2 cellular contexts compared by ENCODE assay signal in the genomic region with DNA sequence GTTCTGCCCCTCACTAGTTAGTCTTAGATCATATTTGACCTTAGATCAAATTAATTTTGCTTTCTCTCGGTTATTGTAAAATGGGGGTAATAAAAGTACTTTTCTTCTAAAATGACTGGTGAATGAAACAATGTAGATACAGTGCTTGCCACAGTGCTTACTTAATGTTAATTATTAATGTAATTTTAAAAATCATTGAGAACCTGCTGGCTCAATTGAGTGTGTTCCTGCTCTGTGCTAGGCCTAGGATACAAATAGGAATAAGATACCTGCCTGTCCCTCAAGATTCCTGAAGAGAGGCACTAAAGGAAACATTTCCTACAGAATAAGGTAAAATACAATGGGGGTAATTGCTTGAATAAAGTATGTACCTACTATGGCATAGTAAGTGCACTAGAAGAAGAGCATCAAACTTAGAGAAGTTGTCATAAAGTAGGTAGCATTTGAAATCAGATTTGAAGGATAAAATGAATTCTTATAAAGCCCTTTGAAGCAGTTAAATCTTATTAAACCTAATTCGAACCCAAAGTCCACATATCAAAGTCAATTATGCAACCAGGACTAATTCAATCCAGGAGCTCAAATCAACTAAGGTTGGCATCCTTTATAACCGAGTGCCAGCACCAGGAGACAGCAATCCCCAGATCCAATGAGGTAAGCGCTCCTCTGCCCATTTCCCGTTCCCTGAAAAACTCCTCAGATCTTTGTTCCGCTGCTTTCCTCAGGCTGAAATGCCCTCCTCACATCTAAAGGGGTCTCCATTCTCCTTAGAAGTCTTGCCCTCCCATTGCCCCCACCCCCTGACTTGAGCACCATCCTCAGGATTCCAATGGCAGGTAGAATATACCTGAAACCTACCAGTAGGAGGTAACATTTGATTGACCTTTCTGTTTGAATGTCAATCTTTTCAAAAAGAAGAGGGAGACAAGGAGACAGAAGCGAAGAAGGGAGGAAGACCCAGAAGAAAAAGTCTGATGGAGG.
A peak's percentile ranks its signal among the peaks of the same experiment; 100 is the strongest.
TF ChIP-seq lines count a peak whose summit lies in the region.

No MANE protein-coding gene starts in this region.

TF ChIP-seq in H1, 55 proteins besides CTCF, POLR2A, EP300 and RAD21:
- TF ChIP-seq SIN3A (conservative IDR thresholded peaks at IDR 0.05 in 1 of 2, IDR thresholded peaks at IDR 0.05 in 1 of 2; ENCODE audit: low read depth in 1 of 2, low read length in 2 of 2) (no peak), SP1 (IDR thresholded peaks at IDR 0.05; ENCODE audit: low read depth, low read length) (no peak), GTF2F1 (IDR thresholded peaks at IDR 0.05; ENCODE audit: borderline replicate concordance, low read depth, low read length) (no peak), RNF2 (IDR thresholded peaks at IDR 0.05; ENCODE audit: borderline replicate concordance, low read depth, low read length, missing control alignments, poor library complexity, severe bottlenecking) (no peak), RBBP5 (IDR thresholded peaks at IDR 0.05; ENCODE audit: borderline replicate concordance, low read depth, low read length) (no peak), NANOG (IDR thresholded peaks at IDR 0.05; ENCODE audit: insufficient read depth, low read depth, low read length, poor library complexity, severe bottlenecking) (no peak), PHF8 (conservative IDR thresholded peaks at IDR 0.05; ENCODE audit: low read depth, low read length) (no peak), POU5F1 (IDR thresholded peaks at IDR 0.05; ENCODE audit: low read depth, low read length) (no peak), MAFK (IDR thresholded peaks at IDR 0.05; ENCODE audit: low read depth, low read length) (no peak), KDM5A (IDR thresholded peaks at IDR 0.05; ENCODE audit: low read length) (no peak), JUN (IDR thresholded peaks at IDR 0.05; ENCODE audit: low read depth, low read length) (no peak), CEBPB (IDR thresholded peaks at IDR 0.05; ENCODE audit: low read depth, low read length) (no peak), FOSL1 (IDR thresholded peaks at IDR 0.05; ENCODE audit: insufficient read depth, low read depth, low read length) (no peak)
- TF ChIP-seq, protein P1, sequence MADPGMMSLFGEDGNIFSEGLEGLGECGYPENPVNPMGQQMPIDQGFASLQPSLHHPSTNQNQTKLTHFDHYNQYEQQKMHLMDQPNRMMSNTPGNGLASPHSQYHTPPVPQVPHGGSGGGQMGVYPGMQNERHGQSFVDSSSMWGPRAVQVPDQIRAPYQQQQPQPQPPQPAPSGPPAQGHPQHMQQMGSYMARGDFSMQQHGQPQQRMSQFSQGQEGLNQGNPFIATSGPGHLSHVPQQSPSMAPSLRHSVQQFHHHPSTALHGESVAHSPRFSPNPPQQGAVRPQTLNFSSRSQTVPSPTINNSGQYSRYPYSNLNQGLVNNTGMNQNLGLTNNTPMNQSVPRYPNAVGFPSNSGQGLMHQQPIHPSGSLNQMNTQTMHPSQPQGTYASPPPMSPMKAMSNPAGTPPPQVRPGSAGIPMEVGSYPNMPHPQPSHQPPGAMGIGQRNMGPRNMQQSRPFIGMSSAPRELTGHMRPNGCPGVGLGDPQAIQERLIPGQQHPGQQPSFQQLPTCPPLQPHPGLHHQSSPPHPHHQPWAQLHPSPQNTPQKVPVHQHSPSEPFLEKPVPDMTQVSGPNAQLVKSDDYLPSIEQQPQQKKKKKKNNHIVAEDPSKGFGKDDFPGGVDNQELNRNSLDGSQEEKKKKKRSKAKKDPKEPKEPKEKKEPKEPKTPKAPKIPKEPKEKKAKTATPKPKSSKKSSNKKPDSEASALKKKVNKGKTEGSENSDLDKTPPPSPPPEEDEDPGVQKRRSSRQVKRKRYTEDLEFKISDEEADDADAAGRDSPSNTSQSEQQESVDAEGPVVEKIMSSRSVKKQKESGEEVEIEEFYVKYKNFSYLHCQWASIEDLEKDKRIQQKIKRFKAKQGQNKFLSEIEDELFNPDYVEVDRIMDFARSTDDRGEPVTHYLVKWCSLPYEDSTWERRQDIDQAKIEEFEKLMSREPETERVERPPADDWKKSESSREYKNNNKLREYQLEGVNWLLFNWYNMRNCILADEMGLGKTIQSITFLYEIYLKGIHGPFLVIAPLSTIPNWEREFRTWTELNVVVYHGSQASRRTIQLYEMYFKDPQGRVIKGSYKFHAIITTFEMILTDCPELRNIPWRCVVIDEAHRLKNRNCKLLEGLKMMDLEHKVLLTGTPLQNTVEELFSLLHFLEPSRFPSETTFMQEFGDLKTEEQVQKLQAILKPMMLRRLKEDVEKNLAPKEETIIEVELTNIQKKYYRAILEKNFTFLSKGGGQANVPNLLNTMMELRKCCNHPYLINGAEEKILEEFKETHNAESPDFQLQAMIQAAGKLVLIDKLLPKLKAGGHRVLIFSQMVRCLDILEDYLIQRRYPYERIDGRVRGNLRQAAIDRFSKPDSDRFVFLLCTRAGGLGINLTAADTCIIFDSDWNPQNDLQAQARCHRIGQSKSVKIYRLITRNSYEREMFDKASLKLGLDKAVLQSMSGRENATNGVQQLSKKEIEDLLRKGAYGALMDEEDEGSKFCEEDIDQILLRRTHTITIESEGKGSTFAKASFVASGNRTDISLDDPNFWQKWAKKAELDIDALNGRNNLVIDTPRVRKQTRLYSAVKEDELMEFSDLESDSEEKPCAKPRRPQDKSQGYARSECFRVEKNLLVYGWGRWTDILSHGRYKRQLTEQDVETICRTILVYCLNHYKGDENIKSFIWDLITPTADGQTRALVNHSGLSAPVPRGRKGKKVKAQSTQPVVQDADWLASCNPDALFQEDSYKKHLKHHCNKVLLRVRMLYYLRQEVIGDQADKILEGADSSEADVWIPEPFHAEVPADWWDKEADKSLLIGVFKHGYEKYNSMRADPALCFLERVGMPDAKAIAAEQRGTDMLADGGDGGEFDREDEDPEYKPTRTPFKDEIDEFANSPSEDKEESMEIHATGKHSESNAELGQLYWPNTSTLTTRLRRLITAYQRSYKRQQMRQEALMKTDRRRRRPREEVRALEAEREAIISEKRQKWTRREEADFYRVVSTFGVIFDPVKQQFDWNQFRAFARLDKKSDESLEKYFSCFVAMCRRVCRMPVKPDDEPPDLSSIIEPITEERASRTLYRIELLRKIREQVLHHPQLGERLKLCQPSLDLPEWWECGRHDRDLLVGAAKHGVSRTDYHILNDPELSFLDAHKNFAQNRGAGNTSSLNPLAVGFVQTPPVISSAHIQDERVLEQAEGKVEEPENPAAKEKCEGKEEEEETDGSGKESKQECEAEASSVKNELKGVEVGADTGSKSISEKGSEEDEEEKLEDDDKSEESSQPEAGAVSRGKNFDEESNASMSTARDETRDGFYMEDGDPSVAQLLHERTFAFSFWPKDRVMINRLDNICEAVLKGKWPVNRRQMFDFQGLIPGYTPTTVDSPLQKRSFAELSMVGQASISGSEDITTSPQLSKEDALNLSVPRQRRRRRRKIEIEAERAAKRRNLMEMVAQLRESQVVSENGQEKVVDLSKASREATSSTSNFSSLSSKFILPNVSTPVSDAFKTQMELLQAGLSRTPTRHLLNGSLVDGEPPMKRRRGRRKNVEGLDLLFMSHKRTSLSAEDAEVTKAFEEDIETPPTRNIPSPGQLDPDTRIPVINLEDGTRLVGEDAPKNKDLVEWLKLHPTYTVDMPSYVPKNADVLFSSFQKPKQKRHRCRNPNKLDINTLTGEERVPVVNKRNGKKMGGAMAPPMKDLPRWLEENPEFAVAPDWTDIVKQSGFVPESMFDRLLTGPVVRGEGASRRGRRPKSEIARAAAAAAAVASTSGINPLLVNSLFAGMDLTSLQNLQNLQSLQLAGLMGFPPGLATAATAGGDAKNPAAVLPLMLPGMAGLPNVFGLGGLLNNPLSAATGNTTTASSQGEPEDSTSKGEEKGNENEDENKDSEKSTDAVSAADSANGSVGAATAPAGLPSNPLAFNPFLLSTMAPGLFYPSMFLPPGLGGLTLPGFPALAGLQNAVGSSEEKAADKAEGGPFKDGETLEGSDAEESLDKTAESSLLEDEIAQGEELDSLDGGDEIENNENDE (IDR thresholded peaks at IDR 0.05; ENCODE audit: insufficient replicate concordance, low read length), result no peak
TF ChIP-seq in H1: peak in this region for 0.

TF ChIP-seq in HepG2, 621 proteins besides CTCF, POLR2A, EP300 and RAD21:
- TF ChIP-seq, protein P2, sequence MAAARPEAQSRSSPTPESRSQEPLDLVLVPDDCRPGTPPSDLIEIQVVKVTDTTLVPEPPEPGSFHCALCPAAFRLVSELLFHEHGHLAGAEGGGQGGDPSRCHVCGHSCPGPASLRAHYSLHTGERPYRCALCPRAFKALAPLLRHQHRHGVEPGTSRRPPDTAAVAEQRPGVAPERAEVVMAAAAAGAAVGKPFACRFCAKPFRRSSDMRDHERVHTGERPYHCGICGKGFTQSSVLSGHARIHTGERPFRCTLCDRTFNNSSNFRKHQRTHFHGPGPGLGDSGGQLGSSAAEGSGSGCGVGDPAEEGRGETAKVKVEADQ (CRISPR knock-in tag; IDR thresholded peaks at IDR 0.05; ENCODE audit: borderline replicate concordance), result peak; percentile 27; the same call in 1 of the 2 replicates
- TF ChIP-seq CEBPG (CRISPR knock-in tag; IDR thresholded peaks at IDR 0.05) (no peak), KDM2A (CRISPR knock-in tag; IDR thresholded peaks at IDR 0.05; ENCODE audit: borderline replicate concordance, low read depth) (no peak), DNMT1 (CRISPR knock-in tag; IDR thresholded peaks at IDR 0.05) (no peak), HNRNPUL1 (IDR thresholded peaks at IDR 0.05; ENCODE audit: low read depth, low read length) (peak; percentile 64; the same call in 1 of the 2 replicates), ZNF780A (CRISPR knock-in tag; IDR thresholded peaks at IDR 0.05) (no peak), ZNF709 (CRISPR knock-in tag; IDR thresholded peaks at IDR 0.05) (no peak), SRY (CRISPR knock-in tag; IDR thresholded peaks at IDR 0.05) (no peak)
- TF ChIP-seq, protein P3, sequence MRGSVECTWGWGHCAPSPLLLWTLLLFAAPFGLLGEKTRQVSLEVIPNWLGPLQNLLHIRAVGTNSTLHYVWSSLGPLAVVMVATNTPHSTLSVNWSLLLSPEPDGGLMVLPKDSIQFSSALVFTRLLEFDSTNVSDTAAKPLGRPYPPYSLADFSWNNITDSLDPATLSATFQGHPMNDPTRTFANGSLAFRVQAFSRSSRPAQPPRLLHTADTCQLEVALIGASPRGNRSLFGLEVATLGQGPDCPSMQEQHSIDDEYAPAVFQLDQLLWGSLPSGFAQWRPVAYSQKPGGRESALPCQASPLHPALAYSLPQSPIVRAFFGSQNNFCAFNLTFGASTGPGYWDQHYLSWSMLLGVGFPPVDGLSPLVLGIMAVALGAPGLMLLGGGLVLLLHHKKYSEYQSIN (CRISPR knock-in tag; IDR thresholded peaks at IDR 0.05; ENCODE audit: borderline replicate concordance), result no peak
- TF ChIP-seq, protein P4, sequence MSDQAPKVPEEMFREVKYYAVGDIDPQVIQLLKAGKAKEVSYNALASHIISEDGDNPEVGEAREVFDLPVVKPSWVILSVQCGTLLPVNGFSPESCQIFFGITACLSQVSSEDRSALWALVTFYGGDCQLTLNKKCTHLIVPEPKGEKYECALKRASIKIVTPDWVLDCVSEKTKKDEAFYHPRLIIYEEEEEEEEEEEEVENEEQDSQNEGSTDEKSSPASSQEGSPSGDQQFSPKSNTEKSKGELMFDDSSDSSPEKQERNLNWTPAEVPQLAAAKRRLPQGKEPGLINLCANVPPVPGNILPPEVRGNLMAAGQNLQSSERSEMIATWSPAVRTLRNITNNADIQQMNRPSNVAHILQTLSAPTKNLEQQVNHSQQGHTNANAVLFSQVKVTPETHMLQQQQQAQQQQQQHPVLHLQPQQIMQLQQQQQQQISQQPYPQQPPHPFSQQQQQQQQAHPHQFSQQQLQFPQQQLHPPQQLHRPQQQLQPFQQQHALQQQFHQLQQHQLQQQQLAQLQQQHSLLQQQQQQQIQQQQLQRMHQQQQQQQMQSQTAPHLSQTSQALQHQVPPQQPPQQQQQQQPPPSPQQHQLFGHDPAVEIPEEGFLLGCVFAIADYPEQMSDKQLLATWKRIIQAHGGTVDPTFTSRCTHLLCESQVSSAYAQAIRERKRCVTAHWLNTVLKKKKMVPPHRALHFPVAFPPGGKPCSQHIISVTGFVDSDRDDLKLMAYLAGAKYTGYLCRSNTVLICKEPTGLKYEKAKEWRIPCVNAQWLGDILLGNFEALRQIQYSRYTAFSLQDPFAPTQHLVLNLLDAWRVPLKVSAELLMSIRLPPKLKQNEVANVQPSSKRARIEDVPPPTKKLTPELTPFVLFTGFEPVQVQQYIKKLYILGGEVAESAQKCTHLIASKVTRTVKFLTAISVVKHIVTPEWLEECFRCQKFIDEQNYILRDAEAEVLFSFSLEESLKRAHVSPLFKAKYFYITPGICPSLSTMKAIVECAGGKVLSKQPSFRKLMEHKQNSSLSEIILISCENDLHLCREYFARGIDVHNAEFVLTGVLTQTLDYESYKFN (CRISPR knock-in tag; conservative IDR thresholded peaks at IDR 0.05), result 0 out of 2 replicates have a peak, but pooled peaks have one; percentile 16
- TF ChIP-seq, protein P5, sequence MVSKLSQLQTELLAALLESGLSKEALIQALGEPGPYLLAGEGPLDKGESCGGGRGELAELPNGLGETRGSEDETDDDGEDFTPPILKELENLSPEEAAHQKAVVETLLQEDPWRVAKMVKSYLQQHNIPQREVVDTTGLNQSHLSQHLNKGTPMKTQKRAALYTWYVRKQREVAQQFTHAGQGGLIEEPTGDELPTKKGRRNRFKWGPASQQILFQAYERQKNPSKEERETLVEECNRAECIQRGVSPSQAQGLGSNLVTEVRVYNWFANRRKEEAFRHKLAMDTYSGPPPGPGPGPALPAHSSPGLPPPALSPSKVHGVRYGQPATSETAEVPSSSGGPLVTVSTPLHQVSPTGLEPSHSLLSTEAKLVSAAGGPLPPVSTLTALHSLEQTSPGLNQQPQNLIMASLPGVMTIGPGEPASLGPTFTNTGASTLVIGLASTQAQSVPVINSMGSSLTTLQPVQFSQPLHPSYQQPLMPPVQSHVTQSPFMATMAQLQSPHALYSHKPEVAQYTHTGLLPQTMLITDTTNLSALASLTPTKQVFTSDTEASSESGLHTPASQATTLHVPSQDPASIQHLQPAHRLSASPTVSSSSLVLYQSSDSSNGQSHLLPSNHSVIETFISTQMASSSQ (IDR thresholded peaks at IDR 0.05; ENCODE audit: low read depth), result peak; percentile 62; the same call in 1 of the 2 replicates
- TF ChIP-seq, protein P5 (CRISPR knock-in tag; IDR thresholded peaks at IDR 0.05; ENCODE audit: borderline replicate concordance), result no peak; the same call in 1 of the 2 replicates
- TF ChIP-seq, protein P6, sequence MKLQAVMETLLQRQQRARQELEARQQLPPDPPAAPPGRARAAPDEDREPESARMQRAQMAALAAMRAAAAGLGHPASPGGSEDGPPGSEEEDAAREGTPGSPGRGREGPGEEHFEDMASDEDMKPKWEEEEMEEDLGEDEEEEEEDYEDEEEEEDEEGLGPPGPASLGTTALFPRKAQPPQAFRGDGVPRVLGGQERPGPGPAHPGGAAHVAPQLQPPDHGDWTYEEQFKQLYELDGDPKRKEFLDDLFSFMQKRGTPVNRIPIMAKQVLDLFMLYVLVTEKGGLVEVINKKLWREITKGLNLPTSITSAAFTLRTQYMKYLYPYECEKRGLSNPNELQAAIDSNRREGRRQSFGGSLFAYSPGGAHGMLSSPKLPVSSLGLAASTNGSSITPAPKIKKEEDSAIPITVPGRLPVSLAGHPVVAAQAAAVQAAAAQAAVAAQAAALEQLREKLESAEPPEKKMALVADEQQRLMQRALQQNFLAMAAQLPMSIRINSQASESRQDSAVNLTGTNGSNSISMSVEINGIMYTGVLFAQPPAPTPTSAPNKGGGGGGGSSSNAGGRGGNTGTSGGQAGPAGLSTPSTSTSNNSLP (IDR thresholded peaks at IDR 0.05; ENCODE audit: low read depth, low read length), result peak; percentile 70; the same call in 1 of the 2 replicates
TF ChIP-seq in HepG2: peak in this region for 5.
